ENCODE assay signal across 21 cellular contexts in the genomic region with DNA sequence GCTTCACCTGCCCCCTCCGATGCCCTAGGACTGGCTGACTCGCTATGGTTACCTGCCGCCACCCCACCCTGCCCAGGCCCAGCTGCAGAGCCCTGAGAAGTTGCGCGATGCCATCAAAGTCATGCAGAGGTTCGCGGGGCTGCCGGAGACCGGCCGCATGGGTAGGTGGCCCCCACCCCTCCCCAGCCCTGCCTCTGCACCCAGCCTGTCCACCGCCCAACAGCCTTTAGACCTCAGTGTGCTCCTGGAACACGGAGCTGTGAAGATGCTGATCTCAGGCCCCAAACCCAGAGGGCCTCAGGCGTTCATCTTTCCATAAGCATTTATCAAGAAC. TPM values are rescaled to one million over a fixed set of nuclear protein-coding genes. Genes with fewer than 3 reads are reported as not detected.
A peak's percentile ranks its signal among the peaks of the same experiment; 100 is the strongest.
DNase-seq lines count a peak whose midpoint lies in the region; ATAC-seq and FAIRE-seq lines count a peak whose summit lies in the region.
"Had no signal": no experiment of that assay in that cellular context is flagged by ENCODE, and none has a peak within 500 bp of the region (broad histone marks: within the 10 kb centered on the region; RNA-seq: fewer than 3 reads in every experiment).

No MANE protein-coding gene starts in this region.

- H3K27me3 Mint-ChIP-seq in CD4-positive, alpha-beta memory T cell, result peaks cover 12 to 17% of the 10 kb centered on the region in 2 donors
- H3K27me3 Mint-ChIP-seq in central memory CD8-positive, alpha-beta T cell, result peaks cover 21% of the 10 kb centered on the region
- peaks cover 6 to 29% (median 26%) of the 10 kb centered on the region in 5 donors for H3K27me3 Mint-ChIP-seq in naive thymus-derived CD4-positive, alpha-beta T cell

- no peak overlapping the region for H3K23ac ChIP-seq in trophoblast cell (ENCODE audit: low read length)

- no peaks in the 10 kb centered on the region for H3K79me2 ChIP-seq in trophoblast cell (ENCODE audit: control insufficient read depth, insufficient read depth, low read length, poor library complexity)

- intact Hi-C loops in CD4-positive, alpha-beta memory T cell (cut with micrococcal nuclease), result no loop called here
- intact Hi-C loops in naive thymus-derived CD4-positive, alpha-beta T cell (cut with micrococcal nuclease), result no loop called here

- H2AK5ac ChIP-seq in trophoblast cell (ENCODE audit: low read length), result no peak overlapping the region

- H2BK5ac ChIP-seq in trophoblast cell (ENCODE audit: low read depth, low read length, poor library complexity), result no peak overlapping the region

- in situ Hi-C loops in HAP-1 (cut with MboI; ENCODE audit: low sequenced_read_pairs), result no loop called here

- DNase-seq in CD4-positive, alpha-beta memory T cell, result no peak
- DNase-seq in HAP-1 (ENCODE audit: low spot score in 2 of 2) (no peak), trophoblast cell (no peak), frontal cortex (ENCODE audit: low spot score in 2 of 2) (no peak), putamen (ENCODE audit: low spot score) (no peak)
- DNase-seq in central memory CD8-positive, alpha-beta T cell (ENCODE audit: low spot score in 2 of 2), result no peak
- no peak for DNase-seq in naive thymus-derived CD4-positive, alpha-beta T cell
- DNase-seq: activated T-cell treated with anti-CD3 and anti-CD28 coated beads, Interleukin-2, amount 50 U/mL, for 24 hours; aorta; cortex of kidney; DMS53; head of caudate nucleus; HFFc6; left ventricle myocardium inferior; NCI-H1930; NCI-H69; occipital lobe; RPMI8226; small intestine had no signal

- no peak overlapping the region for H2AFZ ChIP-seq in trophoblast cell (ENCODE audit: insufficient read depth, low read length, poor library complexity)

- no peak overlapping the region for H2BK12ac ChIP-seq in trophoblast cell (ENCODE audit: low read length)

- FAIRE-seq in frontal cortex (lab: Jason Lieb, UNC), result no peak
- FAIRE-seq: small intestine had no signal

- ATAC-seq in central memory CD8-positive, alpha-beta T cell (replicated peaks; ENCODE audit: extremely low read depth, poor library complexity, severe bottlenecking), result no peak
- ATAC-seq in naive thymus-derived CD4-positive, alpha-beta T cell, result no peak
- ATAC-seq in GM19397 (IDR thresholded peaks at IDR 0.05; ENCODE audit: unreplicated experiment), result no peak

- no peak overlapping the region for H3K27ac Mint-ChIP-seq in CD4-positive, alpha-beta memory T cell
- H3K27ac Mint-ChIP-seq in central memory CD8-positive, alpha-beta T cell (ENCODE audit: low read depth), result no peak overlapping the region
- H3K27ac Mint-ChIP-seq in naive thymus-derived CD4-positive, alpha-beta T cell, result peak overlapping the region in 1 of 9 donors; percentile 86
- H3K27ac Mint-ChIP-seq: activated T-cell treated with anti-CD3 and anti-CD28 coated beads, Interleukin-2, amount 50 U/mL, for 24 hours; HFFc6 had no signal

- CTCF ChIA-PET in CD4-positive, alpha-beta memory T cell (lab: Charles Lee; ENCODE audit: partially characterized antibody), result interaction anchor here (1.7 to 2.3 kb wide), 5 partner anchors 12 to 82 kb away, joined by 4 to 10 read pairs (median 6); no protein-coding TSS in a partner anchor
- CTCF ChIA-PET in naive thymus-derived CD4-positive, alpha-beta T cell (lab: Charles Lee), result interaction anchor here (1.3 to 3.3 kb wide), 4 partner anchors 11 to 82 kb away, joined by 4 to 18 read pairs (median 8); no protein-coding TSS in a partner anchor

- H3K9ac ChIP-seq in trophoblast cell (ENCODE audit: low read length), result no peak overlapping the region

- H3K36me3 Mint-ChIP-seq in CD4-positive, alpha-beta memory T cell, result peaks cover 0 to 3% of the 10 kb centered on the region in 2 donors
- H3K36me3 Mint-ChIP-seq in central memory CD8-positive, alpha-beta T cell (ENCODE audit: insufficient read depth), result peaks cover 1% of the 10 kb centered on the region
- H3K36me3 Mint-ChIP-seq in naive thymus-derived CD4-positive, alpha-beta T cell, result peaks cover 0 to 30% (median 0%) of the 10 kb centered on the region in 5 donors

- H3K27ac ChIP-seq in CD4-positive, alpha-beta memory T cell (ENCODE audit: low read depth, low read length), result no peak overlapping the region
- no peak overlapping the region for H3K27ac ChIP-seq in naive thymus-derived CD4-positive, alpha-beta T cell (ENCODE audit: low read depth, low read length)
- no peak overlapping the region for H3K27ac ChIP-seq in trophoblast cell (ENCODE audit: low read depth, low read length)
- H3K27ac ChIP-seq: left ventricle myocardium inferior had no signal

- H3K4me1 Mint-ChIP-seq in CD4-positive, alpha-beta memory T cell, result peaks cover 16 to 42% (median 24%) of the 10 kb centered on the region in 4 donors
- peaks cover 49% of the 10 kb centered on the region for H3K4me1 Mint-ChIP-seq in central memory CD8-positive, alpha-beta T cell
- peaks cover 16 to 49% (median 38%) of the 10 kb centered on the region in 7 donors for H3K4me1 Mint-ChIP-seq in naive thymus-derived CD4-positive, alpha-beta T cell

- H3K9me3 Mint-ChIP-seq in CD4-positive, alpha-beta memory T cell, result no peaks in the 10 kb centered on the region
- H3K9me3 Mint-ChIP-seq in central memory CD8-positive, alpha-beta T cell, result no peaks in the 10 kb centered on the region
- H3K9me3 Mint-ChIP-seq in naive thymus-derived CD4-positive, alpha-beta T cell, result peaks cover 0 to 2% (median 0%) of the 10 kb centered on the region in 11 donors
- H3K9me3 Mint-ChIP-seq: activated T-cell treated with anti-CD3 and anti-CD28 coated beads, Interleukin-2, amount 50 U/mL, for 24 hours; HFFc6 had no signal

- H3K36me3 ChIP-seq in CD4-positive, alpha-beta memory T cell (ENCODE audit: insufficient read depth, low read length), result no peaks in the 10 kb centered on the region
- H3K36me3 ChIP-seq in HAP-1 (replicated peaks) (no peaks in the 10 kb centered on the region), trophoblast cell (ENCODE audit: control insufficient read depth in 1 of 2, insufficient read depth in 2 of 2, low read length in 2 of 2) (no peaks in the 10 kb centered on the region)
- H3K36me3 ChIP-seq in naive thymus-derived CD4-positive, alpha-beta T cell (ENCODE audit: control insufficient read depth in 2 of 3, insufficient read depth in 3 of 3, low read length in 3 of 3), result no peaks in the 10 kb centered on the region
- H3K36me3 ChIP-seq: left ventricle myocardium inferior had no signal

- no peak overlapping the region for H3K4me3 ChIP-seq in CD4-positive, alpha-beta memory T cell (ENCODE audit: low read length in 2 of 2)
- peak overlapping the region; percentile 48; the same call in 1 of the 2 replicates for H3K4me3 ChIP-seq in HAP-1
- no peak overlapping the region for H3K4me3 ChIP-seq in naive thymus-derived CD4-positive, alpha-beta T cell (ENCODE audit: low read length)
- H3K4me3 ChIP-seq in trophoblast cell (ENCODE audit: low read depth, low read length), result no peak overlapping the region

- POLR2A ChIA-PET in CD4-positive, alpha-beta memory T cell (lab: Charles Lee; ENCODE audit: partially characterized antibody), result interaction anchor here (0.6 to 3.5 kb wide), 9 partner anchors 9 to 82 kb away, joined by 3 to 27 read pairs (median 6); a partner anchor contains a TSS
- POLR2A ChIA-PET in naive thymus-derived CD4-positive, alpha-beta T cell (lab: Charles Lee), result interaction anchor here (0.6 to 2.0 kb wide), 12 partner anchors 9 to 1759 kb away, joined by 3 to 7 read pairs (median 4); a partner anchor contains a TSS

- no peak overlapping the region for H2BK120ac ChIP-seq in trophoblast cell (ENCODE audit: insufficient read depth, low read length, poor library complexity)

- no peaks in the 10 kb centered on the region for H3K79me1 ChIP-seq in trophoblast cell (ENCODE audit: low read length)

- no peaks in the 10 kb centered on the region for H3K9me3 ChIP-seq in CD4-positive, alpha-beta memory T cell (ENCODE audit: control insufficient read depth in 1 of 2, low read length in 2 of 2)
- H3K9me3 ChIP-seq in HAP-1 (no peaks in the 10 kb centered on the region), trophoblast cell (ENCODE audit: insufficient read depth, low read depth, low read length) (no peaks in the 10 kb centered on the region)
- no peaks in the 10 kb centered on the region for H3K9me3 ChIP-seq in naive thymus-derived CD4-positive, alpha-beta T cell (ENCODE audit: control insufficient read depth in 2 of 3, low read length in 3 of 3)
- H3K9me3 ChIP-seq: left ventricle myocardium inferior had no signal

- peak overlapping the region in 6 of 8 donors; percentile 25 to 65 (median 40) for H3K4me3 Mint-ChIP-seq in CD4-positive, alpha-beta memory T cell
- H3K4me3 Mint-ChIP-seq in central memory CD8-positive, alpha-beta T cell, result peak overlapping the region; percentile 38
- peak overlapping the region in 6 of 10 donors; percentile 32 to 85 (median 51) for H3K4me3 Mint-ChIP-seq in naive thymus-derived CD4-positive, alpha-beta T cell
- H3K4me3 Mint-ChIP-seq: HFFc6 had no signal

- H4K91ac ChIP-seq in trophoblast cell (ENCODE audit: low read depth, low read length), result no peak overlapping the region

- no peak overlapping the region for H3K4me2 ChIP-seq in trophoblast cell (ENCODE audit: low read length)

- no peak overlapping the region for H3K14ac ChIP-seq in trophoblast cell (ENCODE audit: low read length)

- WGBS in trophoblast cell (ENCODE audit: extremely low coverage, insufficient coverage, insufficient read length), result no CpG with 5 or more reads among the region's 13 CpGs

- H4K8ac ChIP-seq in trophoblast cell (ENCODE audit: low read depth, low read length), result no peak overlapping the region

- H3K18ac ChIP-seq in trophoblast cell (ENCODE audit: low read length), result no peak overlapping the region

- H3K4ac ChIP-seq in trophoblast cell (ENCODE audit: low read depth, low read length), result no peak overlapping the region

- no peak overlapping the region for H4K12ac ChIP-seq in trophoblast cell (ENCODE audit: low read depth, low read length)

- peaks cover 22% of the 10 kb centered on the region for H3K4me1 ChIP-seq in CD4-positive, alpha-beta memory T cell (ENCODE audit: insufficient read depth, low read length)
- H3K4me1 ChIP-seq in HAP-1 (peaks cover 2% of the 10 kb centered on the region; the same call in 1 of the 2 replicates), trophoblast cell (ENCODE audit: control insufficient read depth in 1 of 2, insufficient read depth in 2 of 2, low read length in 2 of 2) (peaks cover 4 to 9% of the 10 kb centered on the region in 2 experiments)
- peaks cover 8 to 29% of the 10 kb centered on the region in 2 donors for H3K4me1 ChIP-seq in naive thymus-derived CD4-positive, alpha-beta T cell (ENCODE audit: control insufficient read depth in 2 of 2, insufficient read depth in 2 of 2, low read length in 2 of 2)

- peaks cover 33% of the 10 kb centered on the region for H3K27me3 ChIP-seq in CD4-positive, alpha-beta memory T cell (ENCODE audit: insufficient read depth, low read length)
- H3K27me3 ChIP-seq in HAP-1 (ENCODE audit: low read depth), result peaks cover 4% of the 10 kb centered on the region; the same call in 1 of the 2 replicates
- H3K27me3 ChIP-seq in naive thymus-derived CD4-positive, alpha-beta T cell (ENCODE audit: control insufficient read depth in 2 of 2, insufficient read depth in 2 of 2, low read length in 2 of 2), result peaks cover 0 to 28% of the 10 kb centered on the region in 2 donors
- H3K27me3 ChIP-seq in trophoblast cell (ENCODE audit: insufficient read depth, low read length), result peaks cover 34% of the 10 kb centered on the region

RNA-seq across cellular contexts. Expression of a gene that starts 1.0 kb away (rescaled TPM):
- 1 to 10 TPM; 2.9 to 3.0 TPM for total RNA-seq in CD4-positive, alpha-beta memory T cell
- polyA plus RNA-seq in CD4-positive, alpha-beta memory T cell, result under 1 TPM; 0.52 to 0.91 TPM
- 10 to 100 TPM in 2 of 5 experiments, 1 to 10 TPM in 1, under 1 TPM in 2; 0.73 to 64.4 (median 3.7) TPM for total RNA-seq in naive thymus-derived CD4-positive, alpha-beta T cell
- polyA plus RNA-seq in naive thymus-derived CD4-positive, alpha-beta T cell, result under 1 TPM; 0.64 to 0.93 TPM
- 0.14 and 0.17 TPM in 2 replicates for polyA plus RNA-seq in trophoblast cell (2013)
- total RNA-seq in frontal cortex, result 0.41 TPM

RNA-seq across cellular contexts. Expression of a gene that starts 10.6 kb away (rescaled TPM):
- not detected for total RNA-seq in CD4-positive, alpha-beta memory T cell
- not detected for polyA plus RNA-seq in CD4-positive, alpha-beta memory T cell
- 1 to 10 TPM in 1 of 5 experiments, not detected in 4; 1.0 TPM for total RNA-seq in naive thymus-derived CD4-positive, alpha-beta T cell
- not detected for polyA plus RNA-seq in naive thymus-derived CD4-positive, alpha-beta T cell
- polyA plus RNA-seq in trophoblast cell (2013), result 2.0 TPM in 2 replicates
- not detected for total RNA-seq in frontal cortex
- total RNA-seq: HFFc6, M059J, occipital lobe had no signal

RNA-seq across cellular contexts. Expression of a gene that starts 18.1 kb away (rescaled TPM):
- total RNA-seq in CD4-positive, alpha-beta memory T cell, result 100 to 1,000 TPM; 752 to 810 TPM
- polyA plus RNA-seq in CD4-positive, alpha-beta memory T cell, result 1,000 to 10,000 TPM; 3,111 to 3,174 TPM
- total RNA-seq in naive thymus-derived CD4-positive, alpha-beta T cell, result 1,000 to 10,000 TPM in 1 of 5 experiments, 100 to 1,000 TPM in 4; 351 to 3,697 (median 587) TPM
- 1,000 to 10,000 TPM; 1,418 to 1,605 TPM for polyA plus RNA-seq in naive thymus-derived CD4-positive, alpha-beta T cell
- polyA plus RNA-seq in trophoblast cell (2013), result 25.1 and 25.7 TPM in 2 replicates
- total RNA-seq in frontal cortex, result 0.82 TPM

RNA-seq across cellular contexts. Expression of a gene that starts 23.5 kb away (rescaled TPM):
- total RNA-seq in CD4-positive, alpha-beta memory T cell, result 10 to 100 TPM; 18.4 to 22.5 TPM
- 10 to 100 TPM; 41.4 to 48.8 TPM for polyA plus RNA-seq in CD4-positive, alpha-beta memory T cell
- total RNA-seq in naive thymus-derived CD4-positive, alpha-beta T cell, result 10 to 100 TPM; 25.3 to 55.5 (median 26.0) TPM
- polyA plus RNA-seq in naive thymus-derived CD4-positive, alpha-beta T cell, result 10 to 100 TPM; 46.3 to 60.6 TPM
- polyA plus RNA-seq in trophoblast cell (2013), result 26.2 and 26.7 TPM in 2 replicates
- 6.1 TPM for total RNA-seq in frontal cortex

RNA-seq across cellular contexts. Expression of a gene that starts 23.6 kb away (rescaled TPM):
- total RNA-seq in CD4-positive, alpha-beta memory T cell, result 10 to 100 TPM; 16.0 to 18.0 TPM
- 10 to 100 TPM; 18.5 to 23.8 TPM for polyA plus RNA-seq in CD4-positive, alpha-beta memory T cell
- total RNA-seq in naive thymus-derived CD4-positive, alpha-beta T cell, result 10 to 100 TPM; 11.5 to 29.6 (median 14.9) TPM
- 10 to 100 TPM; 12.0 to 24.6 TPM for polyA plus RNA-seq in naive thymus-derived CD4-positive, alpha-beta T cell
- 124 TPM in 2 replicates for polyA plus RNA-seq in trophoblast cell (2013)
- total RNA-seq in frontal cortex, result 15.5 TPM

Comparison
In these comparisons a context has a peak if more than half of its experiments do, and no peak if none do; other contexts are left out.
1. RNA of a gene that starts 18.1 kb away (total RNA-seq): 752 to 810 TPM in CD4-positive, alpha-beta memory T cell and 351 to 3,697 TPM in naive thymus-derived CD4-positive, alpha-beta T cell; 0.82 TPM in frontal cortex (single experiment); every median in the first group is over 100 times any median in the second.
2. Peak in every context shown above with its lines, with median percentiles within 50 percentile points of each other: H3K4me3 Mint-ChIP-seq.